Comparison of ENCODE assay signal across 1 cellular context in genomic region chr19:50724522-50725217, GRCh38.
TF ChIP-seq lines count a peak whose summit lies in the region.

No MANE protein-coding gene starts in this region.

TF ChIP-seq in HepG2, 621 proteins besides CTCF, POLR2A, EP300 and RAD21 (continues in another document):
- TF ChIP-seq ZBTB4 (CRISPR knock-in tag; IDR thresholded peaks at IDR 0.05; ENCODE audit: borderline replicate concordance) (no peak), MATR3 (CRISPR knock-in tag; IDR thresholded peaks at IDR 0.05) (no peak), KDM6A (CRISPR knock-in tag; IDR thresholded peaks at IDR 0.05; ENCODE audit: low read depth) (no peak), SP5 (CRISPR knock-in tag; IDR thresholded peaks at IDR 0.05; ENCODE audit: borderline replicate concordance, low read depth) (no peak), CENPT (CRISPR knock-in tag; IDR thresholded peaks at IDR 0.05; ENCODE audit: low read depth) (no peak), E2F1 (CRISPR knock-in tag; IDR thresholded peaks at IDR 0.05) (no peak), ZNF674 (CRISPR knock-in tag; IDR thresholded peaks at IDR 0.05; ENCODE audit: low read depth) (no peak), HOXA3 (CRISPR knock-in tag; IDR thresholded peaks at IDR 0.05) (peak; percentile 29; the same call in 1 of the 2 replicates), E2F2 (CRISPR knock-in tag; IDR thresholded peaks at IDR 0.05; ENCODE audit: borderline replicate concordance) (no peak), POGK (CRISPR knock-in tag; conservative IDR thresholded peaks at IDR 0.05) (0 out of 2 replicates have a peak, but pooled peaks have one; percentile 42), ZNF275 (CRISPR knock-in tag; IDR thresholded peaks at IDR 0.05; ENCODE audit: borderline replicate concordance) (no peak), ZNF878 (CRISPR knock-in tag; IDR thresholded peaks at IDR 0.05) (no peak), ZNF777 (CRISPR knock-in tag; IDR thresholded peaks at IDR 0.05) (no peak), ZSCAN25 (CRISPR knock-in tag; IDR thresholded peaks at IDR 0.05) (peak; percentile 29; the same call in 1 of the 2 replicates), ARID4A (CRISPR knock-in tag; IDR thresholded peaks at IDR 0.05; ENCODE audit: borderline replicate concordance) (peak; percentile 23; the same call in 1 of the 2 replicates), CAMTA2 (CRISPR knock-in tag; IDR thresholded peaks at IDR 0.05; ENCODE audit: borderline replicate concordance) (no peak), HINFP (CRISPR knock-in tag; IDR thresholded peaks at IDR 0.05; ENCODE audit: low read depth) (no peak), MBD4 (IDR thresholded peaks at IDR 0.05; ENCODE audit: borderline replicate concordance, low read length) (no peak), ETS1 (CRISPR knock-in tag; IDR thresholded peaks at IDR 0.05) (no peak), THYN1 (CRISPR knock-in tag; IDR thresholded peaks at IDR 0.05; ENCODE audit: borderline replicate concordance, low read depth) (no peak), ZNF788 (CRISPR knock-in tag; IDR thresholded peaks at IDR 0.05; ENCODE audit: borderline replicate concordance) (peak; percentile 17; the same call in 1 of the 2 replicates), ZC3H13 (CRISPR knock-in tag; IDR thresholded peaks at IDR 0.05) (no peak), XBP1 (CRISPR knock-in tag; IDR thresholded peaks at IDR 0.05) (no peak), TCF7L2 (IDR thresholded peaks at IDR 0.05; ENCODE audit: low read depth, low read length) (no peak), ATF3 (CRISPR knock-in tag; IDR thresholded peaks at IDR 0.05) (0 out of 2 replicates have a peak, but pooled peaks have one; percentile 7), ZFP91 (CRISPR knock-in tag; IDR thresholded peaks at IDR 0.05; ENCODE audit: borderline replicate concordance) (peak; percentile 51; the same call in 1 of the 2 replicates), RFXAP (CRISPR knock-in tag; IDR thresholded peaks at IDR 0.05; ENCODE audit: borderline replicate concordance) (0 out of 2 replicates have a peak, but pooled peaks have one; percentile 26), NFKB2 (CRISPR knock-in tag; IDR thresholded peaks at IDR 0.05; ENCODE audit: borderline replicate concordance) (no peak), ZIK1 (CRISPR knock-in tag; IDR thresholded peaks at IDR 0.05; ENCODE audit: borderline replicate concordance, low read depth) (no peak), ZNF557 (CRISPR knock-in tag; IDR thresholded peaks at IDR 0.05) (no peak), SOX6 (IDR thresholded peaks at IDR 0.05) (no peak), SOX6 (CRISPR knock-in tag; IDR thresholded peaks at IDR 0.05) (no peak), CCAR2 (optimal IDR thresholded peaks at IDR 0.05; ENCODE audit: low read depth, low read length) (no peak), ZNF552 (CRISPR knock-in tag; IDR thresholded peaks at IDR 0.05; ENCODE audit: borderline replicate concordance) (peak; percentile 55; the same call in 1 of the 2 replicates), KDM2A (CRISPR knock-in tag; IDR thresholded peaks at IDR 0.05; ENCODE audit: borderline replicate concordance, low read depth) (peak; percentile 69; the same call in 1 of the 2 replicates), KLF11 (CRISPR knock-in tag; IDR thresholded peaks at IDR 0.05) (no peak), POLR2AphosphoS2 (IDR thresholded peaks at IDR 0.05; ENCODE audit: low read depth, low read length) (no peak), NPAS2 (CRISPR knock-in tag; IDR thresholded peaks at IDR 0.05; ENCODE audit: borderline replicate concordance) (no peak), THAP11 (CRISPR knock-in tag; IDR thresholded peaks at IDR 0.05) (peak; percentile 25; the same call in 1 of the 2 replicates), PCBP2 (optimal IDR thresholded peaks at IDR 0.05; ENCODE audit: low read depth, low read length, poor library complexity, severe bottlenecking) (no peak), NR3C1 (CRISPR knock-in tag; IDR thresholded peaks at IDR 0.05) (no peak), SP1 (IDR thresholded peaks at IDR 0.05) (no peak), SP1 (CRISPR knock-in tag; IDR thresholded peaks at IDR 0.05) (peak; percentile 20; the same call in 1 of the 2 replicates), SKI (IDR thresholded peaks at IDR 0.05; ENCODE audit: partially characterized antibody) (peak; percentile 39), BRCA1 (CRISPR knock-in tag; IDR thresholded peaks at IDR 0.05) (no peak), SNAPC2 (CRISPR knock-in tag; IDR thresholded peaks at IDR 0.05) (no peak)
